1 cellular context compared by ENCODE assay signal in the genomic region with DNA sequence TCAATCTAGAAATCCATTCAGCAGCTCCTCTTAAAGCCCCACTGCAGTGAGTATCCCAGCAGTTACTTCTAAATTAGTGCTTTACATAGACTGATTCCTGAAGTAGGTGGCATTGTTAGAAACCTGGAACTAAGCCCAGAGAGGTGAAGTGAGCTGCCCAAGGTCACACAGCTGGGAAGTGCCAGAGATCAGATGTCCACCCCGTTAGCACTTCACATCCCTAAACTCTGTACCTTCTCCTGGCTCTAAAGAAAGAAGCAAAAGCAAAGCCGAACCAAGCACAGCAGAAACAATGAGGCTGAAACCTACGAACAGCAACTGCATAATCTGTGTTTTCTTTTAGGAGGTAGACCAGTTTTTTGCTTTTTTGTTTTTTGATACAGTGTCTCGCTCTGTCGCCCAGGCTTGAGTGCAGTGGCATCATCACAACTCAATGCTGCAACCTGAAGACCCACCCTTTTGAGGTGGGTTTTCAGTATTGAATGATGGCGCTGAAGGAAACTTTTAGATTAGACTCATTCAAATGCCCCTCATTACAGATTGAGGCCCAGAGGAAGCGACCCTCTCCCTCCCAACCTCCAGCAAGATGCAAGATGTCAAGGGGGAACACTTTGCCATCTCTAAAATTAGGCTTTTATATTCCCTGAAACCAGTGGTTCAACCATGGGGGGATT.
TF ChIP-seq lines count a peak whose summit lies in the region.

No MANE protein-coding gene starts in this region.

TF ChIP-seq in K562, 482 proteins besides CTCF, POLR2A, EP300 and RAD21 (continued from another document):
- TF ChIP-seq, protein P1, sequence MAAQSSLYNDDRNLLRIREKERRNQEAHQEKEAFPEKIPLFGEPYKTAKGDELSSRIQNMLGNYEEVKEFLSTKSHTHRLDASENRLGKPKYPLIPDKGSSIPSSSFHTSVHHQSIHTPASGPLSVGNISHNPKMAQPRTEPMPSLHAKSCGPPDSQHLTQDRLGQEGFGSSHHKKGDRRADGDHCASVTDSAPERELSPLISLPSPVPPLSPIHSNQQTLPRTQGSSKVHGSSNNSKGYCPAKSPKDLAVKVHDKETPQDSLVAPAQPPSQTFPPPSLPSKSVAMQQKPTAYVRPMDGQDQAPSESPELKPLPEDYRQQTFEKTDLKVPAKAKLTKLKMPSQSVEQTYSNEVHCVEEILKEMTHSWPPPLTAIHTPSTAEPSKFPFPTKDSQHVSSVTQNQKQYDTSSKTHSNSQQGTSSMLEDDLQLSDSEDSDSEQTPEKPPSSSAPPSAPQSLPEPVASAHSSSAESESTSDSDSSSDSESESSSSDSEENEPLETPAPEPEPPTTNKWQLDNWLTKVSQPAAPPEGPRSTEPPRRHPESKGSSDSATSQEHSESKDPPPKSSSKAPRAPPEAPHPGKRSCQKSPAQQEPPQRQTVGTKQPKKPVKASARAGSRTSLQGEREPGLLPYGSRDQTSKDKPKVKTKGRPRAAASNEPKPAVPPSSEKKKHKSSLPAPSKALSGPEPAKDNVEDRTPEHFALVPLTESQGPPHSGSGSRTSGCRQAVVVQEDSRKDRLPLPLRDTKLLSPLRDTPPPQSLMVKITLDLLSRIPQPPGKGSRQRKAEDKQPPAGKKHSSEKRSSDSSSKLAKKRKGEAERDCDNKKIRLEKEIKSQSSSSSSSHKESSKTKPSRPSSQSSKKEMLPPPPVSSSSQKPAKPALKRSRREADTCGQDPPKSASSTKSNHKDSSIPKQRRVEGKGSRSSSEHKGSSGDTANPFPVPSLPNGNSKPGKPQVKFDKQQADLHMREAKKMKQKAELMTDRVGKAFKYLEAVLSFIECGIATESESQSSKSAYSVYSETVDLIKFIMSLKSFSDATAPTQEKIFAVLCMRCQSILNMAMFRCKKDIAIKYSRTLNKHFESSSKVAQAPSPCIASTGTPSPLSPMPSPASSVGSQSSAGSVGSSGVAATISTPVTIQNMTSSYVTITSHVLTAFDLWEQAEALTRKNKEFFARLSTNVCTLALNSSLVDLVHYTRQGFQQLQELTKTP (IDR thresholded peaks at IDR 0.05; ENCODE audit: low read depth in 1 of 2, partially characterized antibody in 2 of 2) = no peak
- TF ChIP-seq ZNF175 (CRISPR knock-in tag; IDR thresholded peaks at IDR 0.05; ENCODE audit: low read depth) (no peak; the same call in 1 of the 2 replicates), CCNT2 (IDR thresholded peaks at IDR 0.05; ENCODE audit: borderline replicate concordance, extremely low read depth, insufficient read length, low read depth, low read length) (no peak), RFX1 (IDR thresholded peaks at IDR 0.05) (no peak), HDAC2 (IDR thresholded peaks at IDR 0.05) (peak; percentile 45; the same call in 1 of the 2 replicates), ZNF644 (tag; IDR thresholded peaks at IDR 0.05; ENCODE audit: low read depth) (0 out of 2 replicates have a peak, but pooled peaks have one; percentile 14), ZNF23 (CRISPR knock-in tag; IDR thresholded peaks at IDR 0.05) (no peak), CBFA2T2 (conservative IDR thresholded peaks at IDR 0.05) (no peak), DMBX1 (CRISPR knock-in tag; IDR thresholded peaks at IDR 0.05; ENCODE audit: borderline replicate concordance) (peak; percentile 30; the same call in 1 of the 2 replicates), SMARCA5 (IDR thresholded peaks at IDR 0.05) (peak; percentile 65; the same call in 1 of the 2 replicates), RBM25 (IDR thresholded peaks at IDR 0.05; ENCODE audit: low read depth, low read length, severe bottlenecking) (peak; percentile 94), TEAD4 (IDR thresholded peaks at IDR 0.05; ENCODE audit: low read length) (no peak), TEAD4 (CRISPR knock-in tag; IDR thresholded peaks at IDR 0.05; ENCODE audit: borderline replicate concordance) (no peak), KAT7 (CRISPR knock-in tag; IDR thresholded peaks at IDR 0.05; ENCODE audit: borderline replicate concordance) (0 out of 2 replicates have a peak, but pooled peaks have one; percentile 21), HDAC6 (IDR thresholded peaks at IDR 0.05; ENCODE audit: low read depth, low read length) (no peak), PTBP1 (IDR thresholded peaks at IDR 0.05; ENCODE audit: low read depth, low read length) (0 out of 2 replicates have a peak, but pooled peaks have one; percentile 71), BCOR (IDR thresholded peaks at IDR 0.05) (peak; percentile 93), U2AF1 (optimal IDR thresholded peaks at IDR 0.05; ENCODE audit: low read depth, low read length) (no peak), ZFP36 (IDR thresholded peaks at IDR 0.05; ENCODE audit: low read depth, low read length, partially characterized antibody) (peak; percentile 93), PTTG1 (tag; IDR thresholded peaks at IDR 0.05; ENCODE audit: low read depth) (0 out of 2 replicates have a peak, but pooled peaks have one; percentile 11), TOE1 (IDR thresholded peaks at IDR 0.05; ENCODE audit: borderline replicate concordance) (no peak), TOE1 (CRISPR knock-in tag; IDR thresholded peaks at IDR 0.05; ENCODE audit: borderline replicate concordance, low read depth) (0 out of 2 replicates have a peak, but pooled peaks have one; percentile 26)
- TF ChIP-seq, protein P2, sequence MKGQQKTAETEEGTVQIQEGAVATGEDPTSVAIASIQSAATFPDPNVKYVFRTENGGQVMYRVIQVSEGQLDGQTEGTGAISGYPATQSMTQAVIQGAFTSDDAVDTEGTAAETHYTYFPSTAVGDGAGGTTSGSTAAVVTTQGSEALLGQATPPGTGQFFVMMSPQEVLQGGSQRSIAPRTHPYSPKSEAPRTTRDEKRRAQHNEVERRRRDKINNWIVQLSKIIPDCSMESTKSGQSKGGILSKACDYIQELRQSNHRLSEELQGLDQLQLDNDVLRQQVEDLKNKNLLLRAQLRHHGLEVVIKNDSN (CRISPR knock-in tag; IDR thresholded peaks at IDR 0.05) = no peak
- TF ChIP-seq, protein P3, sequence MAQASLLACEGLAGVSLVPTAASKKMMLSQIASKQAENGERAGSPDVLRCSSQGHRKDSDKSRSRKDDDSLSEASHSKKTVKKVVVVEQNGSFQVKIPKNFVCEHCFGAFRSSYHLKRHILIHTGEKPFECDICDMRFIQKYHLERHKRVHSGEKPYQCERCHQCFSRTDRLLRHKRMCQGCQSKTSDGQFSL (CRISPR knock-in tag; IDR thresholded peaks at IDR 0.05) = no peak
- TF ChIP-seq, protein P3 (tag; IDR thresholded peaks at IDR 0.05) = 0 out of 4 replicates have a peak, but pooled peaks of 1 of the 2 experiments have one; percentile 21
- TF ChIP-seq, protein P4, sequence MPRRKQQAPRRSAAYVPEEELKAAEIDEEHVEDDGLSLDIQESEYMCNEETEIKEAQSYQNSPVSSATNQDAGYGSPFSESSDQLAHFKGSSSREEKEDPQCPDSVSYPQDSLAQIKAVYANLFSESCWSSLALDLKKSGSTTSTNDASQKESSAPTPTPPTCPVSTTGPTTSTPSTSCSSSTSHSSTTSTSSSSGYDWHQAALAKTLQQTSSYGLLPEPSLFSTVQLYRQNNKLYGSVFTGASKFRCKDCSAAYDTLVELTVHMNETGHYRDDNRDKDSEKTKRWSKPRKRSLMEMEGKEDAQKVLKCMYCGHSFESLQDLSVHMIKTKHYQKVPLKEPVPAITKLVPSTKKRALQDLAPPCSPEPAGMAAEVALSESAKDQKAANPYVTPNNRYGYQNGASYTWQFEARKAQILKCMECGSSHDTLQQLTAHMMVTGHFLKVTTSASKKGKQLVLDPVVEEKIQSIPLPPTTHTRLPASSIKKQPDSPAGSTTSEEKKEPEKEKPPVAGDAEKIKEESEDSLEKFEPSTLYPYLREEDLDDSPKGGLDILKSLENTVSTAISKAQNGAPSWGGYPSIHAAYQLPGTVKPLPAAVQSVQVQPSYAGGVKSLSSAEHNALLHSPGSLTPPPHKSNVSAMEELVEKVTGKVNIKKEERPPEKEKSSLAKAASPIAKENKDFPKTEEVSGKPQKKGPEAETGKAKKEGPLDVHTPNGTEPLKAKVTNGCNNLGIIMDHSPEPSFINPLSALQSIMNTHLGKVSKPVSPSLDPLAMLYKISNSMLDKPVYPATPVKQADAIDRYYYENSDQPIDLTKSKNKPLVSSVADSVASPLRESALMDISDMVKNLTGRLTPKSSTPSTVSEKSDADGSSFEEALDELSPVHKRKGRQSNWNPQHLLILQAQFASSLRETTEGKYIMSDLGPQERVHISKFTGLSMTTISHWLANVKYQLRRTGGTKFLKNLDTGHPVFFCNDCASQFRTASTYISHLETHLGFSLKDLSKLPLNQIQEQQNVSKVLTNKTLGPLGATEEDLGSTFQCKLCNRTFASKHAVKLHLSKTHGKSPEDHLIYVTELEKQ (CRISPR knock-in tag; IDR thresholded peaks at IDR 0.05) = no peak
- TF ChIP-seq, protein P5, sequence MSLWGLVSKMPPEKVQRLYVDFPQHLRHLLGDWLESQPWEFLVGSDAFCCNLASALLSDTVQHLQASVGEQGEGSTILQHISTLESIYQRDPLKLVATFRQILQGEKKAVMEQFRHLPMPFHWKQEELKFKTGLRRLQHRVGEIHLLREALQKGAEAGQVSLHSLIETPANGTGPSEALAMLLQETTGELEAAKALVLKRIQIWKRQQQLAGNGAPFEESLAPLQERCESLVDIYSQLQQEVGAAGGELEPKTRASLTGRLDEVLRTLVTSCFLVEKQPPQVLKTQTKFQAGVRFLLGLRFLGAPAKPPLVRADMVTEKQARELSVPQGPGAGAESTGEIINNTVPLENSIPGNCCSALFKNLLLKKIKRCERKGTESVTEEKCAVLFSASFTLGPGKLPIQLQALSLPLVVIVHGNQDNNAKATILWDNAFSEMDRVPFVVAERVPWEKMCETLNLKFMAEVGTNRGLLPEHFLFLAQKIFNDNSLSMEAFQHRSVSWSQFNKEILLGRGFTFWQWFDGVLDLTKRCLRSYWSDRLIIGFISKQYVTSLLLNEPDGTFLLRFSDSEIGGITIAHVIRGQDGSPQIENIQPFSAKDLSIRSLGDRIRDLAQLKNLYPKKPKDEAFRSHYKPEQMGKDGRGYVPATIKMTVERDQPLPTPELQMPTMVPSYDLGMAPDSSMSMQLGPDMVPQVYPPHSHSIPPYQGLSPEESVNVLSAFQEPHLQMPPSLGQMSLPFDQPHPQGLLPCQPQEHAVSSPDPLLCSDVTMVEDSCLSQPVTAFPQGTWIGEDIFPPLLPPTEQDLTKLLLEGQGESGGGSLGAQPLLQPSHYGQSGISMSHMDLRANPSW (CRISPR knock-in tag; IDR thresholded peaks at IDR 0.05) = 0 out of 2 replicates have a peak, but pooled peaks have one; percentile 58
- TF ChIP-seq, protein P6, sequence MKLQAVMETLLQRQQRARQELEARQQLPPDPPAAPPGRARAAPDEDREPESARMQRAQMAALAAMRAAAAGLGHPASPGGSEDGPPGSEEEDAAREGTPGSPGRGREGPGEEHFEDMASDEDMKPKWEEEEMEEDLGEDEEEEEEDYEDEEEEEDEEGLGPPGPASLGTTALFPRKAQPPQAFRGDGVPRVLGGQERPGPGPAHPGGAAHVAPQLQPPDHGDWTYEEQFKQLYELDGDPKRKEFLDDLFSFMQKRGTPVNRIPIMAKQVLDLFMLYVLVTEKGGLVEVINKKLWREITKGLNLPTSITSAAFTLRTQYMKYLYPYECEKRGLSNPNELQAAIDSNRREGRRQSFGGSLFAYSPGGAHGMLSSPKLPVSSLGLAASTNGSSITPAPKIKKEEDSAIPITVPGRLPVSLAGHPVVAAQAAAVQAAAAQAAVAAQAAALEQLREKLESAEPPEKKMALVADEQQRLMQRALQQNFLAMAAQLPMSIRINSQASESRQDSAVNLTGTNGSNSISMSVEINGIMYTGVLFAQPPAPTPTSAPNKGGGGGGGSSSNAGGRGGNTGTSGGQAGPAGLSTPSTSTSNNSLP (IDR thresholded peaks at IDR 0.05; ENCODE audit: borderline replicate concordance, low read depth, low read length) = 0 out of 2 replicates have a peak, but pooled peaks have one; percentile 0
